Comparison of ENCODE assay signal across 19 cellular contexts in the genomic region with DNA sequence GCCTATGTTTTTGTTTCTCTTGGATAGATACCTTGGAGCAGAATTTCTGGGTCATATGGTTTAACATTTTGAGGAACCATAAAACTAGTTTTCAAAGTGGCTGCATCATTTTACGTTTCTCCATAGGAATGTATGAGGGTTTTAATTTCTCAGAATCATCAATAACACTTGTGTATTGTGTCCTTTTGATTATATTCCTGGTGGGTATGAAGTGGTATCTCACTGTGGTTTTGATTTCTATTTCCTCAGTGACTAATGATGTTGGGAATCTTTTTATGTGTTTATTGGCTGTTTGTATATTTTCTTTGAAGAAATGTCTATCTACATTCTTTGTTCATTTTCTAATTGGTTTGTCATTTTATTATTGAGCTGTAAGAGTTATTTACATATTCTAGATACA. TPM values are rescaled to one million over a fixed set of nuclear protein-coding genes. Genes with fewer than 3 reads are reported as not detected.
DNase-seq lines count a peak whose midpoint lies in the region; ATAC-seq and TF ChIP-seq lines count a peak whose summit lies in the region.
"Had no signal": no experiment of that assay in that cellular context is flagged by ENCODE, and none has a peak within 500 bp of the region (broad histone marks: within the 10 kb centered on the region; RNA-seq: fewer than 3 reads in every experiment).

No MANE protein-coding gene starts in this region.

- TF ChIP-seq RAD21 in HCT116 (IDR thresholded peaks at IDR 0.05; ENCODE audit: low read depth): no peak

- no peak overlapping the region for H3K27ac Mint-ChIP-seq in stimulated activated effector memory CD8-positive, alpha-beta T cell treated with anti-CD3 and anti-CD28 coated beads, Interleukin-12 subunit alpha, Interleukin-12 subunit beta, amount 100 ng/mL, for 72 hours
- H3K27ac Mint-ChIP-seq: IgD-negative memory B cell had no signal

- no peak overlapping the region for H3K4me3 ChIP-seq in HCT116 (replicated peaks in 1 of 2; ENCODE audit: low read depth in 1 of 2, low read length in 2 of 2)
- H3K4me3 ChIP-seq in PC-3 (ENCODE audit: low read length): no peak overlapping the region
- no peak overlapping the region for H3K4me3 ChIP-seq in astrocyte of the spinal cord (ENCODE audit: low read depth, low read length)
- H3K4me3 ChIP-seq: GM12878, GM23248 had no signal

- in situ Hi-C loops in astrocyte of the spinal cord (cut with HindIII; ENCODE audit: low sequenced_read_pairs): no loop called here

- H3K4me1 Mint-ChIP-seq in stimulated activated effector memory CD8-positive, alpha-beta T cell treated with anti-CD3 and anti-CD28 coated beads, Interleukin-12 subunit alpha, Interleukin-12 subunit beta, amount 100 ng/mL, for 72 hours: no peaks in the 10 kb centered on the region
- H3K4me1 Mint-ChIP-seq: CD8-positive, alpha-beta memory T cell had no signal

- H3K27ac ChIP-seq in HCT116 (ENCODE audit: low read depth, low read length) (no peak overlapping the region), PC-3 (ENCODE audit: low read length) (no peak overlapping the region)
- H3K27ac ChIP-seq: GM23248 had no signal

- H3K4me3 Mint-ChIP-seq in stimulated activated effector memory CD8-positive, alpha-beta T cell treated with anti-CD3 and anti-CD28 coated beads, Interleukin-12 subunit alpha, Interleukin-12 subunit beta, amount 100 ng/mL, for 72 hours: no peak overlapping the region
- H3K4me3 Mint-ChIP-seq: CD4-positive, CD25-positive, alpha-beta regulatory T cell; CD8-positive, alpha-beta memory T cell had no signal

- no peaks in the 10 kb centered on the region for H3K27me3 ChIP-seq in HCT116 (ENCODE audit: insufficient read depth, low read length)
- H3K27me3 ChIP-seq in PC-3 (ENCODE audit: low read length): no peaks in the 10 kb centered on the region
- H3K27me3 ChIP-seq: BE2C had no signal

- peak; percentile 66; the same call in 1 of the 2 replicates for ATAC-seq in HCT116
- ATAC-seq in PC-3: no peak; the same call in 1 of the 2 replicates
- ATAC-seq in stimulated activated effector memory CD8-positive, alpha-beta T cell treated with anti-CD3 and anti-CD28 coated beads, Interleukin-12 subunit alpha, Interleukin-12 subunit beta, amount 100 ng/mL, for 72 hours: no peak
- ATAC-seq: GM12878, HepG2 had no signal

- no peaks in the 10 kb centered on the region for H3K9me3 ChIP-seq in HCT116 (ENCODE audit: control insufficient read depth in 1 of 2, insufficient read depth in 1 of 2, low read depth in 1 of 2, low read length in 2 of 2)
- H3K9me3 ChIP-seq in PC-3 (ENCODE audit: low read length): no peaks in the 10 kb centered on the region
- H3K9me3 ChIP-seq: BE2C had no signal

- H3F3A ChIP-seq in PC-3 (ENCODE audit: low read length, unreplicated experiment): no peaks in the 10 kb centered on the region

- H3K9ac ChIP-seq in HCT116 (ENCODE audit: low read length) (no peak overlapping the region), PC-3 (ENCODE audit: low read length) (no peak overlapping the region)
- H3K9ac ChIP-seq: GM23248 had no signal

- H3K36me3 Mint-ChIP-seq in stimulated activated effector memory CD8-positive, alpha-beta T cell treated with anti-CD3 and anti-CD28 coated beads, Interleukin-12 subunit alpha, Interleukin-12 subunit beta, amount 100 ng/mL, for 72 hours: no peaks in the 10 kb centered on the region
- H3K36me3 Mint-ChIP-seq: CD4-positive, CD25-positive, alpha-beta regulatory T cell; CD8-positive, alpha-beta memory T cell had no signal

- POLR2A ChIA-PET in HCT116 (lab: Charles Lee): no interaction called here
- POLR2A ChIA-PET in PC-3 (lab: Charles Lee; ENCODE audit: unreplicated experiment): interaction anchor here (0.7 kb wide), 1 partner anchor 80 kb away, joined by 6 read pairs; no protein-coding TSS in a partner anchor

- no peaks in the 10 kb centered on the region for H3K36me3 ChIP-seq in HCT116 (ENCODE audit: control insufficient read depth in 1 of 2, insufficient read depth in 2 of 2, low read length in 2 of 2)
- no peaks in the 10 kb centered on the region for H3K36me3 ChIP-seq in PC-3 (ENCODE audit: low read depth, low read length)
- H3K36me3 ChIP-seq: BE2C had no signal

- intact Hi-C loops in HCT116 (cut with micrococcal nuclease) (no loop called here), PC-3 (cut with micrococcal nuclease) (no loop called here)

- H3K4me1 ChIP-seq in HCT116 (ENCODE audit: control insufficient read depth in 1 of 2, insufficient read depth in 2 of 2, low read length in 2 of 2) (peaks cover 0 to 32% of the 10 kb centered on the region in 2 experiments; a peak in 2 of 4 replicates), PC-3 (ENCODE audit: insufficient read depth, low read length) (peaks cover 40% of the 10 kb centered on the region)

- TF ChIP-seq CTCF in HCT116 (IDR thresholded peaks at IDR 0.05 in 2 of 3, conservative IDR thresholded peaks at IDR 0.05 in 1 of 3; ENCODE audit: borderline replicate concordance in 1 of 3, insufficient read depth in 1 of 3, low read depth in 2 of 3, low read length in 2 of 3): no peak
- TF ChIP-seq CTCF in PC-3 (conservative IDR thresholded peaks at IDR 0.05; ENCODE audit: low read depth, low read length): no peak
- no peak for TF ChIP-seq CTCF in astrocyte of the spinal cord (IDR thresholded peaks at IDR 0.05; ENCODE audit: low read depth, low read length)
- no peak for TF ChIP-seq CTCF in GM20000 (IDR thresholded peaks at IDR 0.05; ENCODE audit: extremely low read depth, missing control alignments)

- no peak overlapping the region for H2AFZ ChIP-seq in HCT116 (ENCODE audit: low read depth, low read length, poor library complexity, severe bottlenecking)
- H2AFZ ChIP-seq in PC-3 (ENCODE audit: low read length): no peak overlapping the region
- H2AFZ ChIP-seq: GM23248 had no signal

- H3K4me2 ChIP-seq in HCT116 (ENCODE audit: low read length) (no peak overlapping the region), PC-3 (ENCODE audit: low read length) (peak overlapping the region; percentile 35)

- H3K9me2 ChIP-seq in HCT116 (ENCODE audit: insufficient read depth): no peaks in the 10 kb centered on the region
- no peaks in the 10 kb centered on the region for H3K9me2 ChIP-seq in PC-3 (replicated peaks; ENCODE audit: low read length)

- H3K9me3 Mint-ChIP-seq in stimulated activated effector memory CD8-positive, alpha-beta T cell treated with anti-CD3 and anti-CD28 coated beads, Interleukin-12 subunit alpha, Interleukin-12 subunit beta, amount 100 ng/mL, for 72 hours: no peaks in the 10 kb centered on the region
- H3K9me3 Mint-ChIP-seq: CD4-positive, CD25-positive, alpha-beta regulatory T cell; CD8-positive, alpha-beta memory T cell; IgD-negative memory B cell had no signal

- CTCF ChIA-PET in HCT116 (lab: Charles Lee): no interaction called here
- CTCF ChIA-PET in PC-3 (lab: Charles Lee): no interaction called here

- RAD21 ChIA-PET in HCT116 (lab: Charles Lee; ENCODE audit: low non-redundant PET in 1 of 2, low total read pairs in 2 of 2, uncharacterized antibody in 2 of 2, unreplicated experiment in 2 of 2): no interaction called here

- peak; percentile 51 for DNase-seq in EL
- no peak for DNase-seq in HCT116 (ENCODE audit: low read depth, low spot score)
- peak; percentile 55 for DNase-seq in PC-3
- DNase-seq in astrocyte of the spinal cord (ENCODE audit: low read depth, low spot score): peak; percentile 30
- no peak for DNase-seq in stimulated activated CD4-positive, alpha-beta T cell treated with anti-CD3 and anti-CD28 coated beads, Interleukin-2, amount 100 ng/mL, for 24 hours
- no peak for DNase-seq in GM20000 (ENCODE audit: low spot score)
- DNase-seq in stimulated activated effector memory CD8-positive, alpha-beta T cell treated with anti-CD3 and anti-CD28 coated beads, Interleukin-12 subunit alpha, Interleukin-12 subunit beta, amount 100 ng/mL, for 72 hours (ENCODE audit: low spot score in 2 of 2): no peak
- no peak for DNase-seq in ecto neural progenitor cell (ENCODE audit: low spot score)
- DNase-seq: ACHN; BE2C; C1 segment of cervical spinal cord; CD4-positive, CD25-positive, alpha-beta regulatory T cell; CD8-positive, alpha-beta memory T cell; COR-L47; GM23248; KBM-7 had no signal

- BruUV-seq in HCT116 (replicated peaks; lab: Mats Ljungman, UMichigan): no TSS peak
- no TSS peak for BruUV-seq in PC-3 (replicated peaks; lab: Mats Ljungman, UMichigan)

- H3K79me2 ChIP-seq in HCT116 (ENCODE audit: insufficient read depth, low read length) (peaks cover 6% of the 10 kb centered on the region; the same call in 1 of the 2 replicates), PC-3 (ENCODE audit: low read length) (0 out of 2 replicates have a peak, but pooled peaks cover 4% of the 10 kb centered on the region)

- H4K20me1 ChIP-seq in HCT116 (ENCODE audit: insufficient read depth): no peaks in the 10 kb centered on the region
- H4K20me1 ChIP-seq in PC-3 (ENCODE audit: low read length): no peaks in the 10 kb centered on the region

- TF ChIP-seq POLR2A in HCT116 (IDR thresholded peaks at IDR 0.05; ENCODE audit: borderline replicate concordance, extremely low read depth, insufficient read depth, insufficient read length): no peak

TF ChIP-seq in HCT116, 20 proteins besides CTCF, POLR2A, EP300 and RAD21:
- TF ChIP-seq TCF7L2 (IDR thresholded peaks at IDR 0.05; ENCODE audit: borderline replicate concordance, extremely low read depth, insufficient read depth, insufficient read length) (no peak), SP1 (IDR thresholded peaks at IDR 0.05; ENCODE audit: low read depth) (0 out of 2 replicates have a peak, but pooled peaks have one; percentile 13), SIN3A (IDR thresholded peaks at IDR 0.05; ENCODE audit: low read depth) (no peak)

RNA-seq across cellular contexts. Expression of a gene that starts 28.7 kb away (rescaled TPM):
- 14.0 TPM for total RNA-seq in HCT116 (2021; ENCODE audit: unreplicated experiment)
- 9.8 and 11.2 TPM in 2 replicates for polyA plus RNA-seq in HCT116 (2012)
- 12.4 and 14.2 TPM in 2 replicates for total RNA-seq in PC-3 (2014; rRNA removed)

Comparison
In these comparisons a context has a peak if more than half of its experiments do, and no peak if none do; other contexts are left out.
1. DNase-seq: peak in EL (single experiment), PC-3 (single experiment) and astrocyte of the spinal cord (single experiment); none in HCT116 (single experiment), stimulated activated CD4-positive, alpha-beta T cell treated with anti-CD3 and anti-CD28 coated beads, Interleukin-2, amount 100 ng/mL, for 24 hours (0 of 2), GM20000 (single experiment), stimulated activated effector memory CD8-positive, alpha-beta T cell treated with anti-CD3 and anti-CD28 coated beads, Interleukin-12 subunit alpha, Interleukin-12 subunit beta, amount 100 ng/mL, for 72 hours (0 of 2) and ecto neural progenitor cell (single experiment).